11 cellular contexts compared by ENCODE assay signal in genomic region chr6:140586426-140587061, GRCh38.
DNase-seq lines count a peak whose midpoint lies in the region; ATAC-seq and TF ChIP-seq lines count a peak whose summit lies in the region.
"Had no signal": no experiment of that assay in that cellular context is flagged by ENCODE, and none has a peak within 500 bp of the region (broad histone marks: within the 10 kb centered on the region; RNA-seq: fewer than 3 reads in every experiment).

No MANE protein-coding gene starts in this region.

- no peak overlapping the region for H2BK120ac ChIP-seq in mesenchymal stem cell (ENCODE audit: low read depth, low read length)
- H2BK120ac ChIP-seq in trophoblast cell (ENCODE audit: insufficient read depth, low read length, poor library complexity): no peak overlapping the region

- peaks cover 18% of the 10 kb centered on the region for H3K9me3 Mint-ChIP-seq in mesothelial cell of epicardium

- H3K9me3 ChIP-seq in mesenchymal stem cell (ENCODE audit: control insufficient read depth, low read length) (no peaks in the 10 kb centered on the region), trophoblast cell (ENCODE audit: insufficient read depth, low read depth, low read length) (no peaks in the 10 kb centered on the region)

- H3K18ac ChIP-seq in mesenchymal stem cell (ENCODE audit: low read depth in 1 of 2, low read length in 2 of 2) (no peak overlapping the region), trophoblast cell (ENCODE audit: low read length) (no peak overlapping the region)

- no peaks in the 10 kb centered on the region for H3K27me3 Mint-ChIP-seq in mesothelial cell of epicardium (ENCODE audit: low read depth)

- peak; percentile 76 for ATAC-seq in GM21737 (IDR thresholded peaks at IDR 0.05; ENCODE audit: unreplicated experiment)
- peak; percentile 96 for ATAC-seq in HG03565 (IDR thresholded peaks at IDR 0.05; ENCODE audit: unreplicated experiment)

- H3K79me1 ChIP-seq in mesenchymal stem cell (replicated peaks; ENCODE audit: low read length, poor library complexity, severe bottlenecking) (no peaks in the 10 kb centered on the region), trophoblast cell (ENCODE audit: low read length) (no peaks in the 10 kb centered on the region)

- no peak overlapping the region for H2BK15ac ChIP-seq in mesenchymal stem cell (ENCODE audit: low read depth, poor library complexity, severe bottlenecking)

- H3K27ac ChIP-seq in mesenchymal stem cell (ENCODE audit: low read length, poor library complexity, severe bottlenecking): no peak overlapping the region
- no peak overlapping the region for H3K27ac ChIP-seq in trophoblast cell (ENCODE audit: low read depth, low read length)

- DNase-seq in activated CD8-positive, alpha-beta memory T cell treated with anti-CD3 and anti-CD28 coated beads, Interleukin-2, amount 50 U/mL, for 48 hours: peak; percentile 54
- no peak for DNase-seq in activated CD8-positive, alpha-beta memory T cell treated with anti-CD3 and anti-CD28 coated beads for 24 hours
- DNase-seq in mesenchymal stem cell (no peak), trophoblast cell (no peak), mesothelial cell of epicardium (ENCODE audit: low spot score in 2 of 2, unreplicated experiment in 2 of 2) (no peak), AG08396 (ENCODE audit: low spot score) (no peak)
- DNase-seq: AML-193 had no signal

- H2BK12ac ChIP-seq in mesenchymal stem cell (ENCODE audit: low read length in 2 of 2): no peak overlapping the region
- no peak overlapping the region for H2BK12ac ChIP-seq in trophoblast cell (ENCODE audit: low read length)

- H2AFZ ChIP-seq in mesenchymal stem cell (ENCODE audit: low read depth, low read length) (no peak overlapping the region), trophoblast cell (ENCODE audit: insufficient read depth, low read length, poor library complexity) (no peak overlapping the region)

- no peaks in the 10 kb centered on the region for H3K79me2 ChIP-seq in trophoblast cell (ENCODE audit: control insufficient read depth, insufficient read depth, low read length, poor library complexity)

- H3K36me3 Mint-ChIP-seq in mesothelial cell of epicardium: peaks cover 5% of the 10 kb centered on the region
- H3K36me3 Mint-ChIP-seq: brain had no signal

- no peak overlapping the region for H3K4me2 ChIP-seq in mesenchymal stem cell (ENCODE audit: low read length, poor library complexity, severe bottlenecking)
- no peak overlapping the region for H3K4me2 ChIP-seq in trophoblast cell (ENCODE audit: low read length)
- H3K4me2 ChIP-seq: smooth muscle cell had no signal

- no peak overlapping the region for H4K12ac ChIP-seq in trophoblast cell (ENCODE audit: low read depth, low read length)

- H3K27ac Mint-ChIP-seq in mesothelial cell of epicardium: no peak overlapping the region
- H3K27ac Mint-ChIP-seq: brain had no signal

- H2BK5ac ChIP-seq in mesenchymal stem cell (ENCODE audit: low read depth, low read length, poor library complexity, severe bottlenecking) (no peak overlapping the region), trophoblast cell (ENCODE audit: low read depth, low read length, poor library complexity) (no peak overlapping the region)

- H3K4me3 Mint-ChIP-seq in mesothelial cell of epicardium: no peak overlapping the region
- H3K4me3 Mint-ChIP-seq: brain had no signal

- H3K4ac ChIP-seq in mesenchymal stem cell (ENCODE audit: low read depth in 1 of 2, low read length in 2 of 2) (no peak overlapping the region), trophoblast cell (ENCODE audit: low read depth, low read length) (no peak overlapping the region)

- WGBS in mesenchymal stem cell: 95% methylated on average over 3 of the region's 3 CpGs
- no CpG with 5 or more reads among the region's 3 CpGs for WGBS in trophoblast cell (ENCODE audit: extremely low coverage, insufficient coverage, insufficient read length)

- no peak overlapping the region for H3K4me3 ChIP-seq in mesenchymal stem cell (ENCODE audit: insufficient read depth in 1 of 2, low read depth in 1 of 2, low read length in 2 of 2)
- H3K4me3 ChIP-seq in trophoblast cell (ENCODE audit: low read depth, low read length): no peak overlapping the region
- H3K4me3 ChIP-seq: smooth muscle cell had no signal

- H4K91ac ChIP-seq in mesenchymal stem cell (ENCODE audit: low read length) (peak overlapping the region; percentile 3), trophoblast cell (ENCODE audit: low read depth, low read length) (no peak overlapping the region)

- H3K4me1 ChIP-seq in mesenchymal stem cell (ENCODE audit: control insufficient read depth, insufficient read depth, low read depth, low read length): no peaks in the 10 kb centered on the region
- H3K4me1 ChIP-seq in trophoblast cell (ENCODE audit: control insufficient read depth in 1 of 2, insufficient read depth in 2 of 2, low read length in 2 of 2): no peaks in the 10 kb centered on the region

- H3K36me3 ChIP-seq in mesenchymal stem cell (ENCODE audit: control insufficient read depth in 1 of 2, insufficient read depth in 2 of 2, low read depth in 1 of 2, low read length in 2 of 2) (no peaks in the 10 kb centered on the region), trophoblast cell (ENCODE audit: control insufficient read depth in 1 of 2, insufficient read depth in 2 of 2, low read length in 2 of 2) (no peaks in the 10 kb centered on the region)

- H4K8ac ChIP-seq in mesenchymal stem cell (ENCODE audit: low read length) (no peak overlapping the region), trophoblast cell (ENCODE audit: low read depth, low read length) (no peak overlapping the region)

- no peak overlapping the region for H3K9ac ChIP-seq in mesenchymal stem cell (ENCODE audit: low read length)
- H3K9ac ChIP-seq in trophoblast cell (ENCODE audit: low read length): no peak overlapping the region

- H3K4me1 Mint-ChIP-seq in mesothelial cell of epicardium: no peaks in the 10 kb centered on the region
- H3K4me1 Mint-ChIP-seq: brain had no signal

- H3K14ac ChIP-seq in mesenchymal stem cell (ENCODE audit: low read length in 2 of 2) (no peak overlapping the region), trophoblast cell (ENCODE audit: low read length) (no peak overlapping the region)

- H3K23ac ChIP-seq in mesenchymal stem cell (ENCODE audit: low read length in 2 of 2) (no peak overlapping the region), trophoblast cell (ENCODE audit: low read length) (no peak overlapping the region)

- no peaks in the 10 kb centered on the region for H3K27me3 ChIP-seq in mesenchymal stem cell (ENCODE audit: control insufficient read depth in 1 of 2, insufficient read depth in 1 of 2, low read length in 2 of 2)
- no peaks in the 10 kb centered on the region for H3K27me3 ChIP-seq in trophoblast cell (ENCODE audit: insufficient read depth, low read length)

- no peak for TF ChIP-seq CTCF in mesothelial cell of epicardium (IDR thresholded peaks at IDR 0.05; ENCODE audit: unreplicated experiment)

- H2AK5ac ChIP-seq in mesenchymal stem cell (ENCODE audit: low read length, severe bottlenecking) (no peak overlapping the region), trophoblast cell (ENCODE audit: low read length) (no peak overlapping the region)
